Comparison of ENCODE assay signal across 18 cellular contexts in genomic region chrX:148422531-148422930, GRCh38.
DNase-seq lines count a peak whose midpoint lies in the region; ATAC-seq, FAIRE-seq and TF ChIP-seq lines count a peak whose summit lies in the region.
"Had no signal": no experiment of that assay in that cellular context is flagged by ENCODE, and none has a peak within 500 bp of the region (broad histone marks: within the 10 kb centered on the region; RNA-seq: fewer than 3 reads in every experiment).

No MANE protein-coding gene starts in this region.

- H3K36me3 ChIP-seq in endothelial cell of umbilical vein (ENCODE audit: control insufficient read depth in 2 of 2, extremely low read depth in 1 of 2, insufficient read depth in 2 of 2, low read length in 2 of 2) = no peaks in the 10 kb centered on the region
- H3K36me3 ChIP-seq in A673 (ENCODE audit: insufficient read depth, low read length, poor library complexity, severe bottlenecking) = no peaks in the 10 kb centered on the region

- BruUV-seq in endothelial cell of umbilical vein (replicated peaks; lab: Mats Ljungman, UMichigan) = no TSS peak
- no TSS peak for BruUV-seq in A673 (replicated peaks; lab: Mats Ljungman, UMichigan)

- intact Hi-C loops in activated naive CD4-positive, alpha-beta T cell treated with anti-CD3 and anti-CD28 coated beads for 36 hours (cut with micrococcal nuclease) = loop anchor here (5.0 kb wide), 2 partner anchors 45 to 140 kb away; no protein-coding TSS in a partner anchor
- intact Hi-C loops in endothelial cell of umbilical vein (cut with micrococcal nuclease) = no loop called here
- intact Hi-C loops in Right ventricle myocardium inferior (cut with DNase I) = no loop called here
- intact Hi-C loops in A673 (cut with micrococcal nuclease; ENCODE audit: unreplicated experiment) = no loop called here

- H3K27ac ChIP-seq in endothelial cell of umbilical vein (ENCODE audit: insufficient read depth, low read depth, low read length) (no peak overlapping the region), A673 (ENCODE audit: low read depth, low read length, poor library complexity, severe bottlenecking) (no peak overlapping the region)
- H3K27ac ChIP-seq: A549, PC-9 had no signal

- H3K27me3 Mint-ChIP-seq in activated naive CD4-positive, alpha-beta T cell treated with anti-CD3 and anti-CD28 coated beads for 36 hours (ENCODE audit: low read depth) = no peaks in the 10 kb centered on the region

- H3K79me2 ChIP-seq in endothelial cell of umbilical vein (ENCODE audit: control insufficient read depth, insufficient read depth, low read length) = no peaks in the 10 kb centered on the region

- no peaks in the 10 kb centered on the region for H3K4me1 ChIP-seq in endothelial cell of umbilical vein (ENCODE audit: control insufficient read depth, extremely low read depth, insufficient read depth, low read length)
- no peaks in the 10 kb centered on the region for H3K4me1 ChIP-seq in A673 (ENCODE audit: insufficient read depth, low read length, poor library complexity, severe bottlenecking)
- H3K4me1 ChIP-seq: A549 had no signal

- H3K4me3 ChIP-seq in endothelial cell of umbilical vein (replicated peaks in 1 of 3; ENCODE audit: insufficient read depth in 1 of 3, low read depth in 1 of 3, low read length in 3 of 3) (no peak overlapping the region), A673 (ENCODE audit: low read depth, low read length, poor library complexity, severe bottlenecking) (no peak overlapping the region)
- H3K4me3 ChIP-seq: A549, PC-9 had no signal

- H3K36me3 Mint-ChIP-seq in activated naive CD4-positive, alpha-beta T cell treated with anti-CD3 and anti-CD28 coated beads for 36 hours (ENCODE audit: low read depth) = no peaks in the 10 kb centered on the region
- H3K36me3 Mint-ChIP-seq: CD14-positive monocyte had no signal

- FAIRE-seq in endothelial cell of umbilical vein (lab: Jason Lieb, UNC) = peak; percentile 64

- no peak overlapping the region for H3K4me2 ChIP-seq in endothelial cell of umbilical vein (ENCODE audit: insufficient read depth, low read length)
- H3K4me2 ChIP-seq: A549, PC-9 had no signal

- H3K4me1 Mint-ChIP-seq in activated naive CD4-positive, alpha-beta T cell treated with anti-CD3 and anti-CD28 coated beads for 36 hours (ENCODE audit: low read depth) = peaks cover 22% of the 10 kb centered on the region

- H3K9me3 ChIP-seq in endothelial cell of umbilical vein (replicated peaks; ENCODE audit: control insufficient read depth, insufficient read depth, low read length) (no peaks in the 10 kb centered on the region), A673 (ENCODE audit: low read depth, low read length, poor library complexity, severe bottlenecking) (no peaks in the 10 kb centered on the region)
- H3K9me3 ChIP-seq: A549 had no signal

- H3K27me3 ChIP-seq in endothelial cell of umbilical vein (ENCODE audit: control insufficient read depth in 2 of 2, insufficient read depth in 2 of 2, low read length in 2 of 2) (no peaks in the 10 kb centered on the region), A673 (replicated peaks; ENCODE audit: insufficient read depth, low read depth, low read length, poor library complexity) (no peaks in the 10 kb centered on the region)

- H3K9me1 ChIP-seq in endothelial cell of umbilical vein (replicated peaks; ENCODE audit: control insufficient read depth, extremely low read depth, insufficient read depth, low read length) = no peaks in the 10 kb centered on the region

- ATAC-seq in HG02884 (IDR thresholded peaks at IDR 0.05; ENCODE audit: unreplicated experiment) = no peak
- no peak for ATAC-seq in Right ventricle myocardium inferior
- ATAC-seq: A549 had no signal

- dilution Hi-C loops in endothelial cell of umbilical vein (cut with MboI; ENCODE audit: extremely low pct_ligation_motif_present, low sequenced_read_pairs) = no loop called here

- DNase-seq in activated naive CD4-positive, alpha-beta T cell treated with anti-CD3 and anti-CD28 coated beads for 36 hours = peak; percentile 6
- DNase-seq in activated naive CD4-positive, alpha-beta T cell (lab: John Stamatoyannopoulos, UW) = no peak
- DNase-seq in RPMI7951 (ENCODE audit: low read depth) = peak; percentile 72
- no peak for DNase-seq in endothelial cell of umbilical vein (ENCODE audit: low read depth, low spot score)
- DNase-seq in renal cortical epithelial cell (ENCODE audit: low read depth) = peak; percentile 52
- no peak for DNase-seq in Right ventricle myocardium inferior (ENCODE audit: missing footprints)
- DNase-seq in A673 (ENCODE audit: low spot score) = no peak
- DNase-seq: AML-193, COR-L47, DMS153, EL, H7, NCI-H1417 treated with DMSO at 0.1 percent for 48 hours, NCI-H2029, PC-9 had no signal

- H2AFZ ChIP-seq in endothelial cell of umbilical vein (ENCODE audit: low read depth, low read length) = no peak overlapping the region
- H2AFZ ChIP-seq: PC-9 had no signal

- POLR2A ChIA-PET in endothelial cell of umbilical vein (lab: Charles Lee) = no interaction called here
- POLR2A ChIA-PET in A673 (lab: Charles Lee; ENCODE audit: low non-redundant PET) = no interaction called here

- no peak overlapping the region for H3K27ac Mint-ChIP-seq in activated naive CD4-positive, alpha-beta T cell treated with anti-CD3 and anti-CD28 coated beads for 36 hours
- H3K27ac Mint-ChIP-seq: CD14-positive monocyte had no signal

- CTCF ChIA-PET in activated naive CD4-positive, alpha-beta T cell treated with anti-CD3 and anti-CD28 coated beads for 36 hours (lab: Charles Lee) = no interaction called here
- CTCF ChIA-PET in endothelial cell of umbilical vein (lab: Charles Lee) = no interaction called here
- CTCF ChIA-PET in A673 (lab: Charles Lee) = no interaction called here

- no peak for TF ChIP-seq POLR2A in endothelial cell of umbilical vein (IDR thresholded peaks at IDR 0.05; ENCODE audit: low read depth, low read length)

- H3K4me3 Mint-ChIP-seq in activated naive CD4-positive, alpha-beta T cell treated with anti-CD3 and anti-CD28 coated beads for 36 hours = no peak overlapping the region
- H3K4me3 Mint-ChIP-seq: CD14-positive monocyte had no signal

- H4K20me1 ChIP-seq in endothelial cell of umbilical vein (replicated peaks; ENCODE audit: control insufficient read depth, extremely low read depth, insufficient read depth, low read length) = no peaks in the 10 kb centered on the region

- TF ChIP-seq CTCF in endothelial cell of umbilical vein (IDR thresholded peaks at IDR 0.05; ENCODE audit: extremely low read depth in 1 of 2, insufficient read depth in 1 of 2, low read depth in 1 of 2, low read length in 2 of 2) (no peak), A673 (conservative IDR thresholded peaks at IDR 0.05; ENCODE audit: low read depth, low read length) (no peak)

- no peak overlapping the region for H3K9ac ChIP-seq in endothelial cell of umbilical vein (replicated peaks; ENCODE audit: extremely low read depth, insufficient read depth, low read length)

- H3K9me3 Mint-ChIP-seq in activated naive CD4-positive, alpha-beta T cell treated with anti-CD3 and anti-CD28 coated beads for 36 hours = peaks cover 1% of the 10 kb centered on the region

TF ChIP-seq in endothelial cell of umbilical vein, 7 proteins besides CTCF, POLR2A, EP300 and RAD21:
- TF ChIP-seq JUN (IDR thresholded peaks at IDR 0.05; ENCODE audit: borderline replicate concordance, insufficient read depth, insufficient read length, low read depth) = no peak
- no peak for TF ChIP-seq FOS (IDR thresholded peaks at IDR 0.05; ENCODE audit: borderline replicate concordance, insufficient read depth, low read length)
- TF ChIP-seq, protein P1, sequence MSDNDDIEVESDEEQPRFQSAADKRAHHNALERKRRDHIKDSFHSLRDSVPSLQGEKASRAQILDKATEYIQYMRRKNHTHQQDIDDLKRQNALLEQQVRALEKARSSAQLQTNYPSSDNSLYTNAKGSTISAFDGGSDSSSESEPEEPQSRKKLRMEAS (IDR thresholded peaks at IDR 0.05; ENCODE audit: insufficient read depth, insufficient read length) = no peak
- no peak for TF ChIP-seq MYC (IDR thresholded peaks at IDR 0.05; ENCODE audit: low read depth, low read length)
- TF ChIP-seq EZH2 (IDR thresholded peaks at IDR 0.05; ENCODE audit: borderline replicate concordance, low read depth, low read length, severe bottlenecking) = no peak
- no peak for TF ChIP-seq GATA2 (IDR thresholded peaks at IDR 0.05; ENCODE audit: insufficient read depth, insufficient read length, low read depth, low read length)
- no peak for TF ChIP-seq POLR2AphosphoS5 (IDR thresholded peaks at IDR 0.05; ENCODE audit: insufficient read depth, low read depth, low read length)

Comparison
In these comparisons a context has a peak if more than half of its experiments do, and no peak if none do; other contexts are left out.
1. DNase-seq: peak in activated naive CD4-positive, alpha-beta T cell treated with anti-CD3 and anti-CD28 coated beads for 36 hours (single experiment), RPMI7951 (single experiment) and renal cortical epithelial cell (single experiment); none in activated naive CD4-positive, alpha-beta T cell (0 of 4), endothelial cell of umbilical vein (single experiment), Right ventricle myocardium inferior (single experiment) and A673 (single experiment).